1 cellular context compared by ENCODE assay signal in the genomic region with DNA sequence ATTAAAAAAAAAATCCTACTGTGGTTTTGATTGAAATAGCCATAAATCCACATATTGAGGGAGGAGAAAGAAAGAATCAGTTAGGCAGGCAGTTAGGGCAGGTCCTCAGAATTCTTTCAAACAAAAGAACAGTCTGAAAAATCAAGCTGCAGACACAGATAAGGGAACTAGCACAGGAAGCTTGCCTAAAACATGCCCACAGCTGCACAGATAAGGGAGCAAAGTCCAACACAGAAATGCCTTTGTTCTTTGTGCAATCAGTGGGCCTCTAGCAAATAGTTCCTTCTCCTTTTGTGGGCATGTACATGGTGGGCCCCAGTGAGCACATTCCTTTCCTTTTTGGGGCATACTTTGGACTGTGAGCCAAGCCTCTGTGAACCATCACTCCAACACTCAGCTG.
TF ChIP-seq lines count a peak whose summit lies in the region.

No MANE protein-coding gene starts in this region.

TF ChIP-seq in HCT116, 20 proteins besides CTCF, POLR2A, EP300 and RAD21:
- TF ChIP-seq ELF1 (IDR thresholded peaks at IDR 0.05; ENCODE audit: borderline replicate concordance, low read depth) (no peak), CBX3 (IDR thresholded peaks at IDR 0.05; ENCODE audit: low read depth) (peak; percentile 84; the same call in 1 of the 2 replicates)
TF ChIP-seq in HCT116: peak in this region for 1.
